13 cellular contexts compared by ENCODE assay signal in genomic region chr1:46181343-46182260, GRCh38. TPM values are rescaled to one million over a fixed set of nuclear protein-coding genes. Genes with fewer than 3 reads are reported as not detected.
A peak's percentile ranks its signal among the peaks of the same experiment; 100 is the strongest.
DNase-seq lines count a peak whose midpoint lies in the region; ATAC-seq and TF ChIP-seq lines count a peak whose summit lies in the region.
"Had no signal": no experiment of that assay in that cellular context is flagged by ENCODE, and none has a peak within 500 bp of the region (broad histone marks: within the 10 kb centered on the region; RNA-seq: fewer than 3 reads in every experiment).

No MANE protein-coding gene starts in this region.

- no peak overlapping the region for H3K4me3 ChIP-seq in thyroid gland (replicated peaks in 1 of 3)
- no peak overlapping the region for H3K4me3 ChIP-seq in OCI-LY7 (ENCODE audit: low read depth, low read length, poor library complexity, severe bottlenecking)
- H3K4me3 ChIP-seq: GM12878 had no signal

- H3K4me1 ChIP-seq in thyroid gland (peaks cover 56 to 71% of the 10 kb centered on the region in 2 donors), OCI-LY7 (ENCODE audit: insufficient read depth, low read length, poor library complexity, severe bottlenecking) (peaks cover 50% of the 10 kb centered on the region)

- no peaks in the 10 kb centered on the region for H3K9me2 ChIP-seq in OCI-LY7 (ENCODE audit: insufficient read depth, low read length)

- POLR2A ChIA-PET in OCI-LY7 (lab: Charles Lee): interaction anchor here (0.6 to 2.2 kb wide), 9 partner anchors 10 to 834 kb away, joined by 3 to 9 read pairs (median 4); partner anchors contain the start of gene POMGNT1

- WGBS in thyroid gland, 2 donors: 55 to 56% methylated on average over 10 of the region's 10 CpGs

- no peak overlapping the region for H2AFZ ChIP-seq in OCI-LY7 (ENCODE audit: low read length)

- H4K20me1 ChIP-seq in OCI-LY7 (ENCODE audit: insufficient read depth, low read length): no peaks in the 10 kb centered on the region

- no TSS peak for BruUV-seq in OCI-LY7 (replicated peaks; lab: Mats Ljungman, UMichigan)

- H3K27ac ChIP-seq in thyroid gland (peak overlapping the region; percentile 79 to 96 (median 91)), OCI-LY7 (ENCODE audit: low read depth, low read length, poor library complexity, severe bottlenecking) (no peak overlapping the region)
- H3K27ac ChIP-seq: ovary had no signal

- DNase-seq in NCI-H510A treated with DMSO at 0.1 percent for 48 hours (lab: John Stamatoyannopoulos, UW) (peak; percentile 33), NCI-H510A (lab: John Stamatoyannopoulos, UW) (no peak), glomerular endothelial cell (ENCODE audit: extremely low read depth, low read depth, low spot score) (peak; percentile 54), thyroid gland (no peak), OCI-LY7 (ENCODE audit: low spot score) (no peak)
- DNase-seq: ACHN; activated B cell treated with CpG ODN at 0.5 μM for 24 hours; activated naive CD4-positive, alpha-beta T cell treated with anti-CD3 and anti-CD28 coated beads, Interleukin-2, amount 50 U/mL, for 16 hours; ovary had no signal

- H3K27me3 ChIP-seq in thyroid gland: no peaks in the 10 kb centered on the region
- H3K27me3 ChIP-seq: ovary had no signal

- no peaks in the 10 kb centered on the region for H3K9me3 ChIP-seq in thyroid gland
- H3K9me3 ChIP-seq in OCI-LY7 (ENCODE audit: low read length): no peaks in the 10 kb centered on the region
- H3K9me3 ChIP-seq: ovary had no signal

- H3K79me2 ChIP-seq in OCI-LY7 (ENCODE audit: insufficient read depth, low read depth, low read length): no peaks in the 10 kb centered on the region

- intact Hi-C loops in thyroid gland (cut with DNase I) (loop anchor here (2.0 kb wide), 1 partner anchor 39 kb away; no protein-coding TSS in a partner anchor), OCI-LY7 (cut with micrococcal nuclease; ENCODE audit: unreplicated experiment) (no loop called here)

- ATAC-seq in SK-N-SH treated with all-trans-retinoic acid at 6 μM for 48 hours: peak; percentile 11
- ATAC-seq in GM18870 (IDR thresholded peaks at IDR 0.05; ENCODE audit: unreplicated experiment): no peak
- ATAC-seq in GM19467 (IDR thresholded peaks at IDR 0.05; ENCODE audit: unreplicated experiment): no peak
- ATAC-seq: GM12878 had no signal

- no peak for TF ChIP-seq POLR2A in thyroid gland (IDR thresholded peaks at IDR 0.05)

- no peaks in the 10 kb centered on the region for H3K36me3 ChIP-seq in thyroid gland
- H3K36me3 ChIP-seq in OCI-LY7 (ENCODE audit: insufficient read depth, low read length): no peaks in the 10 kb centered on the region
- H3K36me3 ChIP-seq: ovary had no signal

- CTCF ChIA-PET in OCI-LY7 (lab: Charles Lee; ENCODE audit: unreplicated experiment): interaction anchor here (0.7 to 3.0 kb wide), 7 partner anchors 18 to 145 kb away, joined by 3 to 13 read pairs (median 4); no protein-coding TSS in a partner anchor

- TF ChIP-seq CTCF in thyroid gland (IDR thresholded peaks at IDR 0.05): no peak
- no peak for TF ChIP-seq CTCF in OCI-LY7 (conservative IDR thresholded peaks at IDR 0.05; ENCODE audit: low read length)

- H3K4me2 ChIP-seq in OCI-LY7 (ENCODE audit: low read length): no peak overlapping the region

TF ChIP-seq in SK-N-SH treated with all-trans-retinoic acid at 6 μM for 48 hours, 23 proteins besides CTCF, POLR2A, EP300 and RAD21:
- TF ChIP-seq CSDC2 (CRISPR knock-in tag; IDR thresholded peaks at IDR 0.05): no peak
- TF ChIP-seq TCF4 (CRISPR knock-in tag; IDR thresholded peaks at IDR 0.05; ENCODE audit: borderline replicate concordance): no peak
- no peak for TF ChIP-seq ZFP3 (CRISPR knock-in tag; IDR thresholded peaks at IDR 0.05)
- no peak for TF ChIP-seq PPARA (CRISPR knock-in tag; IDR thresholded peaks at IDR 0.05; ENCODE audit: borderline replicate concordance)
- no peak for TF ChIP-seq POU6F1 (CRISPR knock-in tag; IDR thresholded peaks at IDR 0.05; ENCODE audit: borderline replicate concordance, low read depth)
- TF ChIP-seq ZNF8 (CRISPR knock-in tag; IDR thresholded peaks at IDR 0.05): no peak
- TF ChIP-seq, protein P1, sequence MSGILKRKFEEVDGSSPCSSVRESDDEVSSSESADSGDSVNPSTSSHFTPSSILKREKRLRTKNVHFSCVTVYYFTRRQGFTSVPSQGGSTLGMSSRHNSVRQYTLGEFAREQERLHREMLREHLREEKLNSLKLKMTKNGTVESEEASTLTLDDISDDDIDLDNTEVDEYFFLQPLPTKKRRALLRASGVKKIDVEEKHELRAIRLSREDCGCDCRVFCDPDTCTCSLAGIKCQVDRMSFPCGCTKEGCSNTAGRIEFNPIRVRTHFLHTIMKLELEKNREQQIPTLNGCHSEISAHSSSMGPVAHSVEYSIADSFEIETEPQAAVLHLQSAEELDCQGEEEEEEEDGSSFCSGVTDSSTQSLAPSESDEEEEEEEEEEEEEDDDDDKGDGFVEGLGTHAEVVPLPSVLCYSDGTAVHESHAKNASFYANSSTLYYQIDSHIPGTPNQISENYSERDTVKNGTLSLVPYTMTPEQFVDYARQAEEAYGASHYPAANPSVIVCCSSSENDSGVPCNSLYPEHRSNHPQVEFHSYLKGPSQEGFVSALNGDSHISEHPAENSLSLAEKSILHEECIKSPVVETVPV (CRISPR knock-in tag; IDR thresholded peaks at IDR 0.05): no peak
- TF ChIP-seq ZNF565 (CRISPR knock-in tag; conservative IDR thresholded peaks at IDR 0.05; ENCODE audit: low read depth): no peak
- TF ChIP-seq CREB5 (CRISPR knock-in tag; IDR thresholded peaks at IDR 0.05; ENCODE audit: low read depth): no peak
- no peak for TF ChIP-seq TOX (CRISPR knock-in tag; IDR thresholded peaks at IDR 0.05; ENCODE audit: borderline replicate concordance)
- TF ChIP-seq RARB (CRISPR knock-in tag; IDR thresholded peaks at IDR 0.05): no peak
- TF ChIP-seq ISL1 (CRISPR knock-in tag; IDR thresholded peaks at IDR 0.05): no peak
- no peak for TF ChIP-seq BACH2 (CRISPR knock-in tag; IDR thresholded peaks at IDR 0.05; ENCODE audit: borderline replicate concordance)
TF ChIP-seq in SK-N-SH treated with all-trans-retinoic acid at 6 μM for 48 hours: peak in this region for 0.

RNA-seq across cellular contexts. Expression of gene P3R3URF, which starts 5.3 kb away (rescaled TPM):
- total RNA-seq in glomerular endothelial cell (not detected in 2 replicates), thyroid gland (not detected), OCI-LY7 (2022) (not detected in 2 replicates)
- not detected in 2 replicates for total RNA-seq in OCI-LY7 (2014; rRNA removed; shearing (Covaris generic))
- total RNA-seq: activated B cell treated with CpG ODN at 0.5 μM for 24 hours, GM12878, ovary had no signal

RNA-seq across cellular contexts. Expression of gene TSPAN1, which starts 6.7 kb away (rescaled TPM):
- total RNA-seq in glomerular endothelial cell: 2.3 and 8.9 TPM in 2 replicates
- total RNA-seq in thyroid gland: 100 to 1,000 TPM in 2 of 4 donors, 10 to 100 TPM in 2; 61.2 to 154 (median 105) TPM
- total RNA-seq in OCI-LY7 (2014; rRNA removed; shearing (Covaris generic)): not detected in 2 replicates
- total RNA-seq in OCI-LY7 (2022): not detected in 2 replicates
- total RNA-seq: activated B cell treated with CpG ODN at 0.5 μM for 24 hours had no signal

RNA-seq across cellular contexts. Expression of gene POMGNT1, which starts 16.6 kb away (rescaled TPM):
- total RNA-seq in glomerular endothelial cell (63.3 and 70.4 TPM in 2 replicates), thyroid gland (10 to 100 TPM; 54.2 to 90.8 (median 79.3) TPM), OCI-LY7 (2022) (30.8 and 33.7 TPM in 2 replicates)
- total RNA-seq in OCI-LY7 (2014; rRNA removed; shearing (Covaris generic)): 26.8 and 37.3 TPM in 2 replicates

RNA-seq across cellular contexts. Expression of gene LURAP1, which starts 21.5 kb away (rescaled TPM):
- total RNA-seq in glomerular endothelial cell (0.82 and 1.1 TPM in 2 replicates), thyroid gland (10 to 100 TPM; 30.5 to 47.4 (median 37.8) TPM), OCI-LY7 (2022) (0.17 and 0.20 TPM in 2 replicates)
- total RNA-seq in OCI-LY7 (2014; rRNA removed; shearing (Covaris generic)): 0.25 and 0.51 TPM in 2 replicates
- total RNA-seq: activated B cell treated with CpG ODN at 0.5 μM for 24 hours had no signal

RNA-seq across cellular contexts. Expression of gene PIK3R3, which starts 49.2 kb away (rescaled TPM):
- total RNA-seq in glomerular endothelial cell (10.9 and 11.7 TPM in 2 replicates), thyroid gland (10 to 100 TPM; 16.0 to 36.2 (median 20.9) TPM), OCI-LY7 (2022) (25.8 and 27.0 TPM in 2 replicates)
- total RNA-seq in OCI-LY7 (2014; rRNA removed; shearing (Covaris generic)): 12.7 and 16.2 TPM in 2 replicates

Comparison
In these comparisons a context has a peak if more than half of its experiments do, and no peak if none do; other contexts are left out.
1. DNase-seq: peak in NCI-H510A treated with DMSO at 0.1 percent for 48 hours (single experiment) and glomerular endothelial cell (single experiment); none in NCI-H510A (single experiment), thyroid gland (0 of 2) and OCI-LY7 (single experiment).